In genomic region chr14:93065272-93065730, GRCh38 we compare ENCODE assay signal across 12 cellular contexts. TPM values are rescaled to one million over a fixed set of nuclear protein-coding genes. Genes with fewer than 3 reads are reported as not detected.
A peak's percentile ranks its signal among the peaks of the same experiment; 100 is the strongest.
DNase-seq lines count a peak whose midpoint lies in the region; ATAC-seq and TF ChIP-seq lines count a peak whose summit lies in the region.
"Had no signal": no experiment of that assay in that cellular context is flagged by ENCODE, and none has a peak within 500 bp of the region (broad histone marks: within the 10 kb centered on the region; RNA-seq: fewer than 3 reads in every experiment).

No MANE protein-coding gene starts in this region.

- ATAC-seq in CD4-positive, CD25-positive, alpha-beta regulatory T cell (ENCODE audit: low read depth in 2 of 2) = no peak
- no peak for ATAC-seq in activated naive CD8-positive, alpha-beta T cell treated with anti-CD3 and anti-CD28 coated beads, Interleukin-2, amount 50 U/mL, for 24 hours
- ATAC-seq: foreskin keratinocyte had no signal

- peak overlapping the region; percentile 62 for H3K4me3 ChIP-seq in CD4-positive, CD25-positive, alpha-beta regulatory T cell (ENCODE audit: low read depth, low read length)
- H3K4me3 ChIP-seq in HL-60 (replicated peaks; ENCODE audit: insufficient read depth, low read length) (no peak overlapping the region), osteoblast (ENCODE audit: insufficient read depth, low read length) (no peak overlapping the region), breast epithelium (no peak overlapping the region)

- no peaks in the 10 kb centered on the region for H3K36me3 Mint-ChIP-seq in CD4-positive, CD25-positive, alpha-beta regulatory T cell
- H3K36me3 Mint-ChIP-seq in activated naive CD8-positive, alpha-beta T cell treated with anti-CD3 and anti-CD28 coated beads, Interleukin-2, amount 50 U/mL, for 24 hours (ENCODE audit: low read depth) = no peaks in the 10 kb centered on the region

- peak overlapping the region; percentile 65 for H3K27ac ChIP-seq in CD4-positive, CD25-positive, alpha-beta regulatory T cell (ENCODE audit: insufficient read depth, low read length, poor library complexity, severe bottlenecking)
- H3K27ac ChIP-seq in HL-60 (replicated peaks) = peak overlapping the region; percentile 47; the same call in 1 of the 2 replicates
- H3K27ac ChIP-seq in osteoblast (ENCODE audit: low read depth, low read length) = peak overlapping the region; percentile 49
- no peak overlapping the region for H3K27ac ChIP-seq in breast epithelium
- H3K27ac ChIP-seq: foreskin keratinocyte had no signal

- H3K36me3 ChIP-seq in CD4-positive, CD25-positive, alpha-beta regulatory T cell (ENCODE audit: control insufficient read depth, insufficient read depth, low read length) = no peaks in the 10 kb centered on the region
- H3K36me3 ChIP-seq in osteoblast (ENCODE audit: insufficient read depth, low read length) (no peaks in the 10 kb centered on the region), breast epithelium (no peaks in the 10 kb centered on the region)

- no peaks in the 10 kb centered on the region for H3K9me3 ChIP-seq in CD4-positive, CD25-positive, alpha-beta regulatory T cell (ENCODE audit: control insufficient read depth in 2 of 2, low read length in 2 of 2)
- H3K9me3 ChIP-seq in osteoblast (ENCODE audit: low read depth, low read length) (no peaks in the 10 kb centered on the region), breast epithelium (no peaks in the 10 kb centered on the region)

- TF ChIP-seq CTCF in HL-60 (IDR thresholded peaks at IDR 0.05; ENCODE audit: insufficient read depth, low read length) (no peak), osteoblast (IDR thresholded peaks at IDR 0.05; ENCODE audit: extremely low read depth, low read depth, low read length) (no peak), breast epithelium (IDR thresholded peaks at IDR 0.05) (no peak), GM13977 (IDR thresholded peaks at IDR 0.05; ENCODE audit: extremely low read depth, insufficient read depth, missing control alignments) (no peak)

- peaks cover 4 to 59% (median 39%) of the 10 kb centered on the region in 4 donors for H3K4me1 Mint-ChIP-seq in CD4-positive, CD25-positive, alpha-beta regulatory T cell
- peaks cover 83% of the 10 kb centered on the region for H3K4me1 Mint-ChIP-seq in activated naive CD8-positive, alpha-beta T cell treated with anti-CD3 and anti-CD28 coated beads, Interleukin-2, amount 50 U/mL, for 24 hours

- H3K4me2 ChIP-seq in osteoblast (ENCODE audit: insufficient read depth, low read length) = peak overlapping the region; percentile 74

- H3K27ac Mint-ChIP-seq in CD4-positive, CD25-positive, alpha-beta regulatory T cell = peak overlapping the region; percentile 32 to 91 (median 85)
- H3K27ac Mint-ChIP-seq in activated naive CD8-positive, alpha-beta T cell treated with anti-CD3 and anti-CD28 coated beads, Interleukin-2, amount 50 U/mL, for 24 hours = peak overlapping the region; percentile 97

- in situ Hi-C loops in GM13977 (cut with MboI; ENCODE audit: low pct_unique_long_range_greater_than_20kb, low sequenced_read_pairs, unreplicated experiment) = no loop called here

- H3K79me2 ChIP-seq in osteoblast (ENCODE audit: insufficient read depth, low read length) = no peaks in the 10 kb centered on the region

- H3K4me1 ChIP-seq in CD4-positive, CD25-positive, alpha-beta regulatory T cell (ENCODE audit: control insufficient read depth, insufficient read depth, low read length, poor library complexity, severe bottlenecking) = peaks cover 26% of the 10 kb centered on the region
- H3K4me1 ChIP-seq in osteoblast (ENCODE audit: insufficient read depth, low read length) (peaks cover 18% of the 10 kb centered on the region), breast epithelium (no peaks in the 10 kb centered on the region)
- H3K4me1 ChIP-seq: foreskin keratinocyte had no signal

- no peak for DNase-seq in CD4-positive, CD25-positive, alpha-beta regulatory T cell
- no peak for DNase-seq in HL-60 (ENCODE audit: low read depth in 1 of 2, low spot score in 1 of 2)
- no peak for DNase-seq in activated naive CD8-positive, alpha-beta T cell treated with anti-CD3 and anti-CD28 coated beads, Interleukin-2, amount 50 U/mL, for 24 hours
- DNase-seq in osteoblast (ENCODE audit: insufficient read length, low spot score, missing footprints) = no peak
- no peak for DNase-seq in stimulated activated CD4-positive, alpha-beta T cell treated with anti-CD3 and anti-CD28 coated beads, Interleukin-2, amount 100 ng/mL, for 48 hours
- no peak for DNase-seq in breast epithelium (ENCODE audit: low spot score in 2 of 2)
- no peak for DNase-seq in GM13977 (ENCODE audit: low spot score)
- DNase-seq in GM19238 (ENCODE audit: insufficient read length, low spot score) = no peak
- DNase-seq: foreskin keratinocyte, NCI-H1105, NCI-H526 treated with DMSO at 0.1 percent for 48 hours, SIG-M5 had no signal

- peaks cover 13% of the 10 kb centered on the region for H4K20me1 ChIP-seq in osteoblast (ENCODE audit: insufficient read depth, low read length)

- no peaks in the 10 kb centered on the region for H3K27me3 Mint-ChIP-seq in CD4-positive, CD25-positive, alpha-beta regulatory T cell
- peaks cover 2% of the 10 kb centered on the region for H3K27me3 Mint-ChIP-seq in activated naive CD8-positive, alpha-beta T cell treated with anti-CD3 and anti-CD28 coated beads, Interleukin-2, amount 50 U/mL, for 24 hours

- intact Hi-C loops in breast epithelium (cut with DNase I; ENCODE audit: low total_unique reads) = no loop called here

- H2AFZ ChIP-seq in osteoblast (ENCODE audit: low read length) = no peak overlapping the region

- H3K9me3 Mint-ChIP-seq in CD4-positive, CD25-positive, alpha-beta regulatory T cell = no peaks in the 10 kb centered on the region
- H3K9me3 Mint-ChIP-seq in activated naive CD8-positive, alpha-beta T cell treated with anti-CD3 and anti-CD28 coated beads, Interleukin-2, amount 50 U/mL, for 24 hours = no peaks in the 10 kb centered on the region

- H3K27me3 ChIP-seq in CD4-positive, CD25-positive, alpha-beta regulatory T cell (ENCODE audit: control insufficient read depth, insufficient read depth, low read length) = no peaks in the 10 kb centered on the region
- H3K27me3 ChIP-seq in HL-60 (ENCODE audit: insufficient read depth, poor library complexity, severe bottlenecking) = no peaks in the 10 kb centered on the region
- H3K27me3 ChIP-seq in osteoblast (ENCODE audit: insufficient read depth, low read length) = no peaks in the 10 kb centered on the region
- H3K27me3 ChIP-seq in breast epithelium = no peaks in the 10 kb centered on the region
- H3K27me3 ChIP-seq: foreskin keratinocyte had no signal

- TF ChIP-seq POLR2A in breast epithelium (IDR thresholded peaks at IDR 0.05) = no peak

- H3K4me3 Mint-ChIP-seq in CD4-positive, CD25-positive, alpha-beta regulatory T cell = peak overlapping the region in 2 of 4 donors; percentile 9 to 87
- H3K4me3 Mint-ChIP-seq in activated naive CD8-positive, alpha-beta T cell treated with anti-CD3 and anti-CD28 coated beads, Interleukin-2, amount 50 U/mL, for 24 hours = peak overlapping the region; percentile 77

RNA-seq across cellular contexts. Expression of gene ITPK1, which starts 50.4 kb away (rescaled TPM):
- total RNA-seq in CD4-positive, CD25-positive, alpha-beta regulatory T cell = 54.1 TPM
- polyA plus RNA-seq in CD4-positive, CD25-positive, alpha-beta regulatory T cell = 10 to 100 TPM; 19.5 to 24.5 (median 21.3) TPM
- total RNA-seq in osteoblast = 25.0 and 25.3 TPM in 2 replicates
- total RNA-seq in breast epithelium = 10 to 100 TPM; 27.8 to 91.7 (median 42.9) TPM

Comparison
In these comparisons a context has a peak if more than half of its experiments do, and no peak if none do; other contexts are left out.
1. H3K27ac ChIP-seq: peak in CD4-positive, CD25-positive, alpha-beta regulatory T cell (single experiment), HL-60 (single experiment) and osteoblast (single experiment); none in breast epithelium (0 of 2).